In genomic region chr11:129637983-129638776, GRCh38 we compare ENCODE assay signal across 15 cellular contexts.
DNase-seq lines count a peak whose midpoint lies in the region; ATAC-seq, FAIRE-seq and TF ChIP-seq lines count a peak whose summit lies in the region.
"Had no signal": no experiment of that assay in that cellular context is flagged by ENCODE, and none has a peak within 500 bp of the region (broad histone marks: within the 10 kb centered on the region; RNA-seq: fewer than 3 reads in every experiment).

No MANE protein-coding gene starts in this region.

- H3K9me3 ChIP-seq in A549 (no peaks in the 10 kb centered on the region), RWPE2 (ENCODE audit: severe bottlenecking) (no peaks in the 10 kb centered on the region)
- H3K9me3 ChIP-seq: adrenal gland, suprapubic skin had no signal

- H3K4me2 ChIP-seq in A549: peak overlapping the region; percentile 30; the same call in 2 of the 3 replicates

- POLR2A ChIA-PET in A549 (lab: Yijun Ruan, JAX): interaction anchor here (0.6 kb wide), 1 partner anchor 1708 kb away, joined by 5 read pairs; no protein-coding TSS in a partner anchor

- TF ChIP-seq POLR2A in A549 (IDR thresholded peaks at IDR 0.05; ENCODE audit: low read length): no peak

- TF ChIP-seq CTCF in A549 (IDR thresholded peaks at IDR 0.05) (no peak), RWPE2 (IDR thresholded peaks at IDR 0.05; ENCODE audit: poor library complexity, severe bottlenecking) (no peak)

- ATAC-seq in A549 (no peak), RWPE2 (ENCODE audit: low read depth) (no peak), HG03280 (IDR thresholded peaks at IDR 0.05; ENCODE audit: unreplicated experiment) (no peak)

- peaks cover 39% of the 10 kb centered on the region for H3K4me1 ChIP-seq in A549
- H3K4me1 ChIP-seq in RWPE2 (ENCODE audit: insufficient read depth, poor library complexity, severe bottlenecking): peaks cover 68% of the 10 kb centered on the region
- H3K4me1 ChIP-seq: adrenal gland had no signal

- H3K4me3 ChIP-seq in A549 (no peak overlapping the region), RWPE2 (ENCODE audit: severe bottlenecking) (no peak overlapping the region)
- H3K4me3 ChIP-seq: adrenal gland, suprapubic skin had no signal

- peak overlapping the region in 1 of 2 experiments; percentile 36; a peak in 2 of 6 replicates for H3K27ac ChIP-seq in A549
- peak overlapping the region; percentile 97 for H3K27ac ChIP-seq in RWPE2 (ENCODE audit: poor library complexity, severe bottlenecking)
- H3K27ac ChIP-seq in epithelial cell of prostate: peak overlapping the region; percentile 99
- H3K27ac ChIP-seq: adrenal gland, suprapubic skin, WERI-Rb-1 had no signal

- no peak for TF ChIP-seq EP300 in A549 (IDR thresholded peaks at IDR 0.05)

- 84% methylated on average over 5 of the region's 5 CpGs for WGBS in A549 (ENCODE audit: missing lambda C conversion rate)

- CTCF ChIA-PET in A549 (lab: Yijun Ruan, JAX): interaction anchor here (0.5 to 1.6 kb wide), 2 partner anchors 57 to 59 kb away, joined by 3 to 4 read pairs; no protein-coding TSS in a partner anchor

- no peak for FAIRE-seq in A549 (lab: Jason Lieb, UNC)
- FAIRE-seq: islet of Langerhans had no signal

- no peaks in the 10 kb centered on the region for H3K27me3 ChIP-seq in RWPE2 (ENCODE audit: insufficient read depth, poor library complexity, severe bottlenecking)
- H3K27me3 ChIP-seq: suprapubic skin had no signal

- DNase-seq in A549 (ENCODE audit: low read depth in 1 of 2, low spot score in 1 of 2) (no peak), EH (ENCODE audit: low read depth) (peak; percentile 23), RWPE2 (ENCODE audit: low spot score) (no peak), epithelial cell of prostate (ENCODE audit: low read depth, low spot score) (no peak), GF-D8 (lab: John Stamatoyannopoulos, UW) (no peak)
- no peak for DNase-seq in stimulated activated CD4-positive, alpha-beta T cell treated with anti-CD3 and anti-CD28 coated beads, Interleukin-4, amount 100 ng/mL, for 4 hours
- DNase-seq: adrenal gland; cerebellar nuclear complex; NCI-H146; NCI-H524; stimulated activated CD4-positive, alpha-beta T cell treated with anti-CD3 and anti-CD28 coated beads, Interleukin-1b, Interleukin-23, amount 100 ng/mL, for 48 hours; WERI-Rb-1 had no signal

- TF ChIP-seq RAD21 in A549 (conservative IDR thresholded peaks at IDR 0.05 in 1 of 2, IDR thresholded peaks at IDR 0.05 in 1 of 2): no peak

- no peaks in the 10 kb centered on the region; the same call in 1 of the 2 replicates for H3K36me3 ChIP-seq in RWPE2 (ENCODE audit: low read depth)
- H3K36me3 ChIP-seq: adrenal gland, suprapubic skin, WERI-Rb-1 had no signal

TF ChIP-seq in A549, 52 proteins besides CTCF, POLR2A, EP300 and RAD21:
- TF ChIP-seq HES2 (IDR thresholded peaks at IDR 0.05): no peak
- no peak for TF ChIP-seq RNF2 (IDR thresholded peaks at IDR 0.05; ENCODE audit: borderline replicate concordance, low read depth)
- TF ChIP-seq ZC3H11A (IDR thresholded peaks at IDR 0.05): no peak
- TF ChIP-seq EHF (CRISPR knock-in tag; IDR thresholded peaks at IDR 0.05): no peak
- no peak for TF ChIP-seq CBX8 (IDR thresholded peaks at IDR 0.05)
- TF ChIP-seq CEBPB (IDR thresholded peaks at IDR 0.05): no peak
- TF ChIP-seq, protein P1, sequence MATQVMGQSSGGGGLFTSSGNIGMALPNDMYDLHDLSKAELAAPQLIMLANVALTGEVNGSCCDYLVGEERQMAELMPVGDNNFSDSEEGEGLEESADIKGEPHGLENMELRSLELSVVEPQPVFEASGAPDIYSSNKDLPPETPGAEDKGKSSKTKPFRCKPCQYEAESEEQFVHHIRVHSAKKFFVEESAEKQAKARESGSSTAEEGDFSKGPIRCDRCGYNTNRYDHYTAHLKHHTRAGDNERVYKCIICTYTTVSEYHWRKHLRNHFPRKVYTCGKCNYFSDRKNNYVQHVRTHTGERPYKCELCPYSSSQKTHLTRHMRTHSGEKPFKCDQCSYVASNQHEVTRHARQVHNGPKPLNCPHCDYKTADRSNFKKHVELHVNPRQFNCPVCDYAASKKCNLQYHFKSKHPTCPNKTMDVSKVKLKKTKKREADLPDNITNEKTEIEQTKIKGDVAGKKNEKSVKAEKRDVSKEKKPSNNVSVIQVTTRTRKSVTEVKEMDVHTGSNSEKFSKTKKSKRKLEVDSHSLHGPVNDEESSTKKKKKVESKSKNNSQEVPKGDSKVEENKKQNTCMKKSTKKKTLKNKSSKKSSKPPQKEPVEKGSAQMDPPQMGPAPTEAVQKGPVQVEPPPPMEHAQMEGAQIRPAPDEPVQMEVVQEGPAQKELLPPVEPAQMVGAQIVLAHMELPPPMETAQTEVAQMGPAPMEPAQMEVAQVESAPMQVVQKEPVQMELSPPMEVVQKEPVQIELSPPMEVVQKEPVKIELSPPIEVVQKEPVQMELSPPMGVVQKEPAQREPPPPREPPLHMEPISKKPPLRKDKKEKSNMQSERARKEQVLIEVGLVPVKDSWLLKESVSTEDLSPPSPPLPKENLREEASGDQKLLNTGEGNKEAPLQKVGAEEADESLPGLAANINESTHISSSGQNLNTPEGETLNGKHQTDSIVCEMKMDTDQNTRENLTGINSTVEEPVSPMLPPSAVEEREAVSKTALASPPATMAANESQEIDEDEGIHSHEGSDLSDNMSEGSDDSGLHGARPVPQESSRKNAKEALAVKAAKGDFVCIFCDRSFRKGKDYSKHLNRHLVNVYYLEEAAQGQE (IDR thresholded peaks at IDR 0.05): no peak
- TF ChIP-seq ZFP36 (IDR thresholded peaks at IDR 0.05; ENCODE audit: borderline replicate concordance, partially characterized antibody): no peak
- TF ChIP-seq TFCP2L1 (CRISPR knock-in tag; IDR thresholded peaks at IDR 0.05): no peak
- TF ChIP-seq CHD4 (IDR thresholded peaks at IDR 0.05; ENCODE audit: borderline replicate concordance): no peak
- no peak for TF ChIP-seq GATA3 (IDR thresholded peaks at IDR 0.05; ENCODE audit: borderline replicate concordance)
- TF ChIP-seq JUN (IDR thresholded peaks at IDR 0.05): no peak
- TF ChIP-seq RFX5 (IDR thresholded peaks at IDR 0.05): no peak
- TF ChIP-seq BCL3 (IDR thresholded peaks at IDR 0.05): no peak
